1 cellular context compared by ENCODE assay signal in genomic region chr4:4472344-4472958, GRCh38.
A peak's percentile ranks its signal among the peaks of the same experiment; 100 is the strongest.
TF ChIP-seq lines count a peak whose summit lies in the region.

No MANE protein-coding gene starts in this region.

TF ChIP-seq in HepG2, 621 proteins besides CTCF, POLR2A, EP300 and RAD21 (continued from another document and continues in another):
- TF ChIP-seq SRSF9 (IDR thresholded peaks at IDR 0.05; ENCODE audit: borderline replicate concordance, insufficient read depth, low read depth, low read length, poor library complexity, severe bottlenecking) = no peak
- no peak for TF ChIP-seq ZNF780A (CRISPR knock-in tag; IDR thresholded peaks at IDR 0.05)
- no peak for TF ChIP-seq HIVEP1 (CRISPR knock-in tag; IDR thresholded peaks at IDR 0.05)
- no peak; the same call in 1 of the 2 replicates for TF ChIP-seq ZNF687 (CRISPR knock-in tag; IDR thresholded peaks at IDR 0.05)
- TF ChIP-seq KDM2A (CRISPR knock-in tag; IDR thresholded peaks at IDR 0.05; ENCODE audit: borderline replicate concordance, low read depth) = no peak
- TF ChIP-seq ZNF710 (CRISPR knock-in tag; IDR thresholded peaks at IDR 0.05; ENCODE audit: borderline replicate concordance) = no peak; the same call in 1 of the 2 replicates
- no peak for TF ChIP-seq THAP7 (CRISPR knock-in tag; IDR thresholded peaks at IDR 0.05)
- no peak for TF ChIP-seq PATZ1 (CRISPR knock-in tag; IDR thresholded peaks at IDR 0.05)
- TF ChIP-seq ZNF766 (CRISPR knock-in tag; IDR thresholded peaks at IDR 0.05; ENCODE audit: borderline replicate concordance) = no peak
- TF ChIP-seq SNAI1 (CRISPR knock-in tag; IDR thresholded peaks at IDR 0.05; ENCODE audit: borderline replicate concordance) = no peak
- TF ChIP-seq ZNF619 (CRISPR knock-in tag; IDR thresholded peaks at IDR 0.05) = no peak
- no peak for TF ChIP-seq ARID2 (CRISPR knock-in tag; IDR thresholded peaks at IDR 0.05; ENCODE audit: borderline replicate concordance)
- TF ChIP-seq MIER2 (CRISPR knock-in tag; IDR thresholded peaks at IDR 0.05) = 0 out of 2 replicates have a peak, but pooled peaks have one; percentile 22
- TF ChIP-seq TCF12 (IDR thresholded peaks at IDR 0.05) = no peak
- TF ChIP-seq TCF12 (CRISPR knock-in tag; IDR thresholded peaks at IDR 0.05) = no peak
- peak; percentile 37; the same call in 1 of the 2 replicates for TF ChIP-seq ZNF644 (CRISPR knock-in tag; IDR thresholded peaks at IDR 0.05; ENCODE audit: low read depth)
- peak; percentile 65; the same call in 1 of the 2 replicates for TF ChIP-seq KAT8 (CRISPR knock-in tag; IDR thresholded peaks at IDR 0.05)
- TF ChIP-seq ZNF792 (CRISPR knock-in tag; IDR thresholded peaks at IDR 0.05) = no peak; the same call in 1 of the 2 replicates
- TF ChIP-seq ZFP90 (CRISPR knock-in tag; IDR thresholded peaks at IDR 0.05; ENCODE audit: borderline replicate concordance) = no peak; the same call in 1 of the 2 replicates
- TF ChIP-seq HES4 (CRISPR knock-in tag; IDR thresholded peaks at IDR 0.05; ENCODE audit: borderline replicate concordance) = no peak
- no peak for TF ChIP-seq FOXM1 (CRISPR knock-in tag; IDR thresholded peaks at IDR 0.05)
- TF ChIP-seq RXRB (CRISPR knock-in tag; IDR thresholded peaks at IDR 0.05; ENCODE audit: borderline replicate concordance) = peak; percentile 61
- no peak for TF ChIP-seq ZNF326 (CRISPR knock-in tag; IDR thresholded peaks at IDR 0.05; ENCODE audit: borderline replicate concordance)
- peak; percentile 74; the same call in 1 of the 2 replicates for TF ChIP-seq MYC (CRISPR knock-in tag; IDR thresholded peaks at IDR 0.05; ENCODE audit: borderline replicate concordance)
- TF ChIP-seq SRSF1 (optimal IDR thresholded peaks at IDR 0.05; ENCODE audit: low read depth, low read length) = no peak
- no peak for TF ChIP-seq ATM (IDR thresholded peaks at IDR 0.05; ENCODE audit: borderline replicate concordance)
- TF ChIP-seq PCBP2 (optimal IDR thresholded peaks at IDR 0.05; ENCODE audit: low read depth, low read length, poor library complexity, severe bottlenecking) = no peak
- TF ChIP-seq PPARG (CRISPR knock-in tag; conservative IDR thresholded peaks at IDR 0.05) = 0 out of 2 replicates have a peak, but pooled peaks have one; percentile 53
- TF ChIP-seq ZNF362 (CRISPR knock-in tag; IDR thresholded peaks at IDR 0.05; ENCODE audit: borderline replicate concordance) = no peak
- TF ChIP-seq ARNTL (CRISPR knock-in tag; IDR thresholded peaks at IDR 0.05) = peak; percentile 92
- TF ChIP-seq ZBTB7B (CRISPR knock-in tag; IDR thresholded peaks at IDR 0.05) = 0 out of 2 replicates have a peak, but pooled peaks have one; percentile 21
- no peak for TF ChIP-seq ZNF33A (CRISPR knock-in tag; IDR thresholded peaks at IDR 0.05; ENCODE audit: borderline replicate concordance)
- TF ChIP-seq PHF21A (CRISPR knock-in tag; IDR thresholded peaks at IDR 0.05) = peak; percentile 84
- no peak for TF ChIP-seq ZNF589 (CRISPR knock-in tag; conservative IDR thresholded peaks at IDR 0.05)
- no peak for TF ChIP-seq E2F1 (CRISPR knock-in tag; IDR thresholded peaks at IDR 0.05)
- TF ChIP-seq GRHL1 (CRISPR knock-in tag; conservative IDR thresholded peaks at IDR 0.05) = no peak
- no peak for TF ChIP-seq ZNF570 (CRISPR knock-in tag; IDR thresholded peaks at IDR 0.05; ENCODE audit: borderline replicate concordance)
- no peak for TF ChIP-seq FOSL1 (CRISPR knock-in tag; IDR thresholded peaks at IDR 0.05; ENCODE audit: borderline replicate concordance)
- no peak for TF ChIP-seq KMT2B (CRISPR knock-in tag; IDR thresholded peaks at IDR 0.05)
- TF ChIP-seq HNRNPL (IDR thresholded peaks at IDR 0.05; ENCODE audit: low read depth, low read length) = no peak
- no peak for TF ChIP-seq PBX3 (CRISPR knock-in tag; IDR thresholded peaks at IDR 0.05; ENCODE audit: borderline replicate concordance)
- TF ChIP-seq ZMAT3 (CRISPR knock-in tag; conservative IDR thresholded peaks at IDR 0.05) = peak; percentile 57; the same call in 1 of the 2 replicates
- no peak for TF ChIP-seq KLF6 (CRISPR knock-in tag; IDR thresholded peaks at IDR 0.05)
- no peak for TF ChIP-seq ISX (CRISPR knock-in tag; conservative IDR thresholded peaks at IDR 0.05)
- no peak for TF ChIP-seq ZBTB4 (CRISPR knock-in tag; IDR thresholded peaks at IDR 0.05; ENCODE audit: borderline replicate concordance)
- TF ChIP-seq ZNF713 (CRISPR knock-in tag; IDR thresholded peaks at IDR 0.05) = no peak
- TF ChIP-seq RELA (CRISPR knock-in tag; IDR thresholded peaks at IDR 0.05) = no peak
- no peak for TF ChIP-seq RBFOX2 (IDR thresholded peaks at IDR 0.05; ENCODE audit: low read depth, low read length)
- TF ChIP-seq ZNF337 (CRISPR knock-in tag; IDR thresholded peaks at IDR 0.05; ENCODE audit: borderline replicate concordance, low read depth) = no peak
